32 cellular contexts compared by ENCODE assay signal in genomic region chr4:70718811-70719604, GRCh38. TPM values are rescaled to one million over a fixed set of nuclear protein-coding genes. Genes with fewer than 3 reads are reported as not detected.
DNase-seq lines count a peak whose midpoint lies in the region; ATAC-seq and TF ChIP-seq lines count a peak whose summit lies in the region.
"Had no signal": no experiment of that assay in that cellular context is flagged by ENCODE, and none has a peak within 500 bp of the region (broad histone marks: within the 10 kb centered on the region; RNA-seq: fewer than 3 reads in every experiment).

No MANE protein-coding gene starts in this region.

- H3K36me3 ChIP-seq in osteoblast (ENCODE audit: insufficient read depth, low read length) (no peaks in the 10 kb centered on the region), MM.1S (replicated peaks; ENCODE audit: insufficient read depth, low read length) (no peaks in the 10 kb centered on the region)
- H3K36me3 ChIP-seq: SJSA1, upper lobe of left lung had no signal

- H3K4me2 ChIP-seq in osteoblast (ENCODE audit: insufficient read depth, low read length) (no peak overlapping the region), MM.1S (ENCODE audit: low read depth, low read length) (no peak overlapping the region)

- H4K20me1 ChIP-seq in osteoblast (ENCODE audit: insufficient read depth, low read length) (no peaks in the 10 kb centered on the region), MM.1S (ENCODE audit: insufficient read depth, low read length) (no peaks in the 10 kb centered on the region)

- H3F3A ChIP-seq in MM.1S (ENCODE audit: insufficient read depth, low read length) = no peaks in the 10 kb centered on the region

- ATAC-seq in esophagus mucosa (peak; percentile 94), GM19467 (IDR thresholded peaks at IDR 0.05; ENCODE audit: unreplicated experiment) (no peak)
- ATAC-seq: activated T-helper 17 cell treated with anti-CD3 and anti-CD28 coated beads, Interleukin-2, amount 50 U/mL, for 72 hours; HCT116; left cardiac atrium; T-cell had no signal

- H3K9me2 ChIP-seq in MM.1S (replicated peaks; ENCODE audit: insufficient read depth, low read length) = no peaks in the 10 kb centered on the region

- no peaks in the 10 kb centered on the region for H3K27me3 ChIP-seq in osteoblast (ENCODE audit: insufficient read depth, low read length)
- no peaks in the 10 kb centered on the region for H3K27me3 ChIP-seq in MM.1S (replicated peaks; ENCODE audit: insufficient read depth, low read length)
- H3K27me3 ChIP-seq: SJSA1, upper lobe of left lung had no signal

- peak; percentile 54 for DNase-seq in astrocyte of the hippocampus (ENCODE audit: low read depth, low spot score)
- peak; percentile 38 for DNase-seq in osteoblast (ENCODE audit: insufficient read length, low spot score, missing footprints)
- no peak for DNase-seq in cortex of kidney (lab: John Stamatoyannopoulos, UW)
- no peak for DNase-seq in NCI-H2171 treated with DMSO at 0.1 percent for 48 hours (lab: John Stamatoyannopoulos, UW)
- DNase-seq in MM.1S = no peak
- DNase-seq: activated CD4-positive, alpha-beta memory T cell treated with anti-CD3 and anti-CD28 coated beads, Interleukin-2, amount 10 ng/mL, durations not matched to agents 7 days and 5 days; activated CD4-positive, CD25-positive, alpha-beta regulatory T cell treated with anti-CD3 and anti-CD28 coated beads, Interleukin-2, amount 50 U/mL, for 72 hours; activated CD8-positive, alpha-beta memory T cell treated with anti-CD3 and anti-CD28 coated beads, Interleukin-2, amount 50 U/mL, for 48 hours; cerebellar nuclear complex; DMS79; foreskin fibroblast; GDM1; KG1; left cardiac atrium; naive B cell; NCI-H1417 treated with DMSO at 0.1 percent for 48 hours; NCI-H2081 treated with DMSO at 0.1 percent for 48 hours; NCI-H774; nucleus accumbens; stimulated activated CD4-positive, alpha-beta T cell treated with anti-CD3 and anti-CD28 coated beads, Interleukin-2, amount 100 ng/mL, for 24 hours; T-cell; upper lobe of left lung had no signal

- H3K79me2 ChIP-seq in osteoblast (ENCODE audit: insufficient read depth, low read length) = peaks cover 81% of the 10 kb centered on the region
- H3K79me2 ChIP-seq in MM.1S (ENCODE audit: low read length) = peaks cover 87% of the 10 kb centered on the region

- H3K4me1 ChIP-seq in osteoblast (ENCODE audit: insufficient read depth, low read length) = peaks cover 16% of the 10 kb centered on the region
- H3K4me1 ChIP-seq in MM.1S (ENCODE audit: low read length) = peaks cover 9% of the 10 kb centered on the region; the same call in 1 of the 2 replicates
- H3K4me1 ChIP-seq: Caco-2 had no signal

- H2AFZ ChIP-seq in osteoblast (ENCODE audit: low read length) (peak overlapping the region; percentile 5), MM.1S (ENCODE audit: low read length) (no peak overlapping the region)

- H3K4me3 ChIP-seq in osteoblast (ENCODE audit: insufficient read depth, low read length) = no peak overlapping the region
- H3K4me3 ChIP-seq in MM.1S (ENCODE audit: low read length) = no peak overlapping the region
- H3K4me3 ChIP-seq: SJSA1, upper lobe of left lung had no signal

- no peak overlapping the region for H3K9ac ChIP-seq in MM.1S (ENCODE audit: low read length)

- H3K9me3 ChIP-seq in osteoblast (ENCODE audit: low read depth, low read length) = no peaks in the 10 kb centered on the region
- no peaks in the 10 kb centered on the region for H3K9me3 ChIP-seq in MM.1S (replicated peaks; ENCODE audit: insufficient read depth, low read length)
- H3K9me3 ChIP-seq: Caco-2, SJSA1, upper lobe of left lung had no signal

- no peak overlapping the region for H3K27ac ChIP-seq in osteoblast (ENCODE audit: low read depth, low read length)
- no peak overlapping the region for H3K27ac ChIP-seq in MM.1S (ENCODE audit: low read length)
- H3K27ac ChIP-seq: C4-2B, SJSA1 had no signal

- TF ChIP-seq CTCF in osteoblast (IDR thresholded peaks at IDR 0.05; ENCODE audit: extremely low read depth, low read depth, low read length) (no peak), MM.1S (IDR thresholded peaks at IDR 0.05; ENCODE audit: low read length) (no peak)

RNA-seq across cellular contexts. Expression of gene RUFY3, which starts 2.8 kb away (rescaled TPM):
- total RNA-seq in esophagus mucosa (43.1 TPM), osteoblast (82.5 and 90.2 TPM in 2 replicates)

RNA-seq across cellular contexts. Expression of gene UTP3, which starts 30.7 kb away (rescaled TPM):
- total RNA-seq in esophagus mucosa (19.1 TPM), osteoblast (14.5 and 15.0 TPM in 2 replicates)

RNA-seq across cellular contexts. Expression of gene JCHAIN, which starts 52.7 kb away (rescaled TPM):
- total RNA-seq in esophagus mucosa (21.1 TPM), osteoblast (2.2 and 2.9 TPM in 2 replicates)
- total RNA-seq: activated T-helper 17 cell treated with anti-CD3 and anti-CD28 coated beads, Interleukin-2, amount 50 U/mL, for 72 hours; Caco-2; endothelial cell of umbilical vein; HT-29; RPMI7951; SJSA1 had no signal

Comparison
In these comparisons a context has a peak if more than half of its experiments do, and no peak if none do; other contexts are left out.
1. DNase-seq: peak in astrocyte of the hippocampus (single experiment) and osteoblast (single experiment); none in cortex of kidney (single experiment), NCI-H2171 treated with DMSO at 0.1 percent for 48 hours (single experiment) and MM.1S (single experiment).